Comparison of ENCODE assay signal across 8 cellular contexts in the genomic region with DNA sequence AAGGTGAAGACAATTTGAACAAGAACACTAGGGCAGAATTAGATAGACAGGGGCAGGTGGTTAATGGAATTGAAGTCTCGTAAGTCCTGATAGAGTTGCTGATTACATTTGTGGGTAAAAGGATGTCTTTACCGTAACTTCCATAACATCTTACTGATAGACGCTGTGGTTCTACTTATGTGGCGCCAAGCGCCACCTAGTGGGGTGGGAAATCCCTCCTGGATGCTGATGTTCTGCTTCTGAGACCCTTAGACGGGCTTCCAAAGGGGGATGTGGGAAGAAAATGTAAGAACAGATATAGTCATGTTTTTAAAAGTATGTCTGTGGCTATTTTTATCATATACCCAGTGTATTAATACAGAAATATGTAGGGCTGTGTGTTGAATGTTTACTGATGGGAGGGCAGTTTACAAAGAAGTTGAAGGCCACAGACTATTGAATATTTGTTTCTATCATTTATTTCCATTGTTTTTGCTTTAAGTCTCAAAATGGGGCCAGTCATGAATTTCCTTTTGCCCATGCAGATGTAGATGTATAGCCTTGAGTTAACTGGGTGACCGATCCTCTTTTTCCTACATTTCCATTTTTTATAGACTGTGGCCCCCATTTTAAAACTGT. TPM values are rescaled to one million over a fixed set of nuclear protein-coding genes. Genes with fewer than 3 reads are reported as not detected.
DNase-seq lines count a peak whose midpoint lies in the region; ATAC-seq and TF ChIP-seq lines count a peak whose summit lies in the region.

No MANE protein-coding gene starts in this region.

- BruUV-seq in PC-3 (replicated peaks; lab: Mats Ljungman, UMichigan), result no TSS peak

- H3K9me3 Mint-ChIP-seq in activated naive CD4-positive, alpha-beta T cell treated with anti-CD3 and anti-CD28 coated beads for 36 hours, result no peaks in the 10 kb centered on the region

- intact Hi-C loops in PC-3 (cut with micrococcal nuclease), result loop anchor here (1.0 kb wide), 1 partner anchor 80 kb away; no protein-coding TSS in a partner anchor
- intact Hi-C loops in activated naive CD4-positive, alpha-beta T cell treated with anti-CD3 and anti-CD28 coated beads for 36 hours (cut with micrococcal nuclease), result loop anchor here (1.0 to 5.0 kb wide), 5 partner anchors 80 to 1127 kb away; a partner anchor contains a TSS
- intact Hi-C loops in right cardiac atrium (cut with DNase I), result loop anchor here in 2 of 4 donors (5.0 kb wide), 2 partner anchors 77 to 82 kb away; no protein-coding TSS in a partner anchor

- CTCF ChIA-PET in PC-3 (lab: Charles Lee), result no interaction called here
- CTCF ChIA-PET in activated naive CD4-positive, alpha-beta T cell treated with anti-CD3 and anti-CD28 coated beads for 36 hours (lab: Charles Lee), result interaction anchor here (0.9 to 4.3 kb wide), 4 partner anchors 79 to 187 kb away, joined by 3 to 27 read pairs (median 4); no protein-coding TSS in a partner anchor

- no peak overlapping the region for H3K27ac Mint-ChIP-seq in activated naive CD4-positive, alpha-beta T cell treated with anti-CD3 and anti-CD28 coated beads for 36 hours

- H3K9me2 ChIP-seq in PC-3 (replicated peaks; ENCODE audit: low read length), result no peaks in the 10 kb centered on the region

- no peaks in the 10 kb centered on the region for H3K4me1 ChIP-seq in PC-3 (ENCODE audit: insufficient read depth, low read length)
- H3K4me1 ChIP-seq in right cardiac atrium (ENCODE audit: control insufficient read depth, insufficient read depth, low read length), result no peaks in the 10 kb centered on the region

- H3K27me3 Mint-ChIP-seq in activated naive CD4-positive, alpha-beta T cell treated with anti-CD3 and anti-CD28 coated beads for 36 hours (ENCODE audit: low read depth), result no peaks in the 10 kb centered on the region

- ATAC-seq in PC-3 (peak; percentile 58), right cardiac atrium (no peak), HG02981 (IDR thresholded peaks at IDR 0.05; ENCODE audit: unreplicated experiment) (no peak)

- no peak overlapping the region for H3K9ac ChIP-seq in PC-3 (ENCODE audit: low read length)

- H3K9me3 ChIP-seq in PC-3 (ENCODE audit: low read length), result no peaks in the 10 kb centered on the region
- no peaks in the 10 kb centered on the region for H3K9me3 ChIP-seq in right cardiac atrium (ENCODE audit: control insufficient read depth, low read length)

- H3K4me3 Mint-ChIP-seq in activated naive CD4-positive, alpha-beta T cell treated with anti-CD3 and anti-CD28 coated beads for 36 hours, result no peak overlapping the region

- peaks cover 31% of the 10 kb centered on the region for H3K4me1 Mint-ChIP-seq in activated naive CD4-positive, alpha-beta T cell treated with anti-CD3 and anti-CD28 coated beads for 36 hours (ENCODE audit: low read depth)

- POLR2A ChIA-PET in PC-3 (lab: Charles Lee; ENCODE audit: unreplicated experiment), result no interaction called here

- no peaks in the 10 kb centered on the region for H3K36me3 Mint-ChIP-seq in activated naive CD4-positive, alpha-beta T cell treated with anti-CD3 and anti-CD28 coated beads for 36 hours (ENCODE audit: low read depth)

- peak; percentile 84 for TF ChIP-seq CTCF in PC-3 (conservative IDR thresholded peaks at IDR 0.05; ENCODE audit: low read depth, low read length)

- H3K4me3 ChIP-seq in PC-3 (ENCODE audit: low read length) (no peak overlapping the region), right cardiac atrium (ENCODE audit: low read length) (no peak overlapping the region)

- H3K27ac ChIP-seq in PC-3 (ENCODE audit: low read length), result no peak overlapping the region
- no peak overlapping the region for H3K27ac ChIP-seq in right cardiac atrium (ENCODE audit: low read length)

- H3K4me2 ChIP-seq in PC-3 (ENCODE audit: low read length), result no peak overlapping the region

- WGBS in right cardiac atrium, result 41% methylated on average over 7 of the region's 7 CpGs

- no peaks in the 10 kb centered on the region for H3K79me2 ChIP-seq in PC-3 (ENCODE audit: low read length)

- no peaks in the 10 kb centered on the region for H3F3A ChIP-seq in PC-3 (ENCODE audit: low read length, unreplicated experiment)

- no peaks in the 10 kb centered on the region for H3K27me3 ChIP-seq in PC-3 (ENCODE audit: low read length)
- H3K27me3 ChIP-seq in right cardiac atrium (ENCODE audit: control insufficient read depth, insufficient read depth), result no peaks in the 10 kb centered on the region

- no peak overlapping the region for H2AFZ ChIP-seq in PC-3 (ENCODE audit: low read length)

- H4K20me1 ChIP-seq in PC-3 (ENCODE audit: low read length), result no peaks in the 10 kb centered on the region

- no peaks in the 10 kb centered on the region for H3K36me3 ChIP-seq in PC-3 (ENCODE audit: low read depth, low read length)

- DNase-seq in activated gamma-delta T cell treated with Interleukin-2 at 50 U/mL for 16 hours (peak; percentile 27), activated gamma-delta T cell (lab: John Stamatoyannopoulos, UW) (no peak), PC-3 (peak; percentile 55), right cardiac atrium (peak in 2 of 3 donors; percentile 15 to 69), NCI-H524 treated with DMSO at 0.1 percent for 48 hours (lab: John Stamatoyannopoulos, UW) (no peak)
- DNase-seq in activated naive CD4-positive, alpha-beta T cell treated with anti-CD3 and anti-CD28 coated beads for 36 hours, result peak; percentile 59
- DNase-seq in stimulated activated CD4-positive, alpha-beta T cell treated with anti-CD3 and anti-CD28 coated beads, Interleukin-2, amount 100 ng/mL, for 48 hours, result peak; percentile 18 to 22

RNA-seq across cellular contexts. Expression of a gene that starts 12.2 kb away (rescaled TPM):
- total RNA-seq in PC-3 (2014; rRNA removed) (not detected in 2 replicates), right cardiac atrium (1 to 10 TPM; 1.3 to 2.8 (median 2.1) TPM)
- not detected for total RNA-seq in activated naive CD4-positive, alpha-beta T cell treated with anti-CD3 and anti-CD28 coated beads for 36 hours
- 0.14 TPM for polyA plus RNA-seq in right cardiac atrium

RNA-seq across cellular contexts. Expression of a gene that starts 27.3 kb away (rescaled TPM):
- total RNA-seq in PC-3 (2014; rRNA removed) (not detected in 2 replicates), right cardiac atrium (under 1 TPM; 0.25 to 0.96 (median 0.84) TPM)
- under 1 TPM; 0.07 to 0.21 TPM for total RNA-seq in activated naive CD4-positive, alpha-beta T cell treated with anti-CD3 and anti-CD28 coated beads for 36 hours
- polyA plus RNA-seq in right cardiac atrium, result 0.02 TPM

Comparison
In these comparisons a context has a peak if more than half of its experiments do, and no peak if none do; other contexts are left out.
1. DNase-seq: peak in activated gamma-delta T cell treated with Interleukin-2 at 50 U/mL for 16 hours (single experiment), PC-3 (single experiment), activated naive CD4-positive, alpha-beta T cell treated with anti-CD3 and anti-CD28 coated beads for 36 hours (single experiment), right cardiac atrium (2 of 3) and stimulated activated CD4-positive, alpha-beta T cell treated with anti-CD3 and anti-CD28 coated beads, Interleukin-2, amount 100 ng/mL, for 48 hours (2 of 2); none in activated gamma-delta T cell (single experiment) and NCI-H524 treated with DMSO at 0.1 percent for 48 hours (single experiment).